ENCODE assay signal across 14 cellular contexts in genomic region chr17:76953926-76954325, GRCh38.
DNase-seq lines count a peak whose midpoint lies in the region; ATAC-seq and TF ChIP-seq lines count a peak whose summit lies in the region.
"Had no signal": no experiment of that assay in that cellular context is flagged by ENCODE, and none has a peak within 500 bp of the region (broad histone marks: within the 10 kb centered on the region; RNA-seq: fewer than 3 reads in every experiment).

No MANE protein-coding gene starts in this region.

- no peaks in the 10 kb centered on the region for H3K4me1 ChIP-seq in foreskin keratinocyte
- H3K4me1 ChIP-seq in testis = peaks cover 7% of the 10 kb centered on the region

- TF ChIP-seq POLR2A in testis (IDR thresholded peaks at IDR 0.05) = no peak

- H3K9me3 ChIP-seq in testis = no peaks in the 10 kb centered on the region

- H3K27ac ChIP-seq in foreskin keratinocyte (no peak overlapping the region), testis (no peak overlapping the region)
- H3K27ac ChIP-seq: PC-9 had no signal

- TF ChIP-seq CTCF in foreskin keratinocyte (conservative IDR thresholded peaks at IDR 0.05) (no peak), testis (IDR thresholded peaks at IDR 0.05) (no peak)

- DNase-seq in D341Med (ENCODE audit: low spot score) (peak; percentile 24), M059J (ENCODE audit: low read depth) (peak; percentile 57), RPMI7951 (ENCODE audit: low read depth) (peak; percentile 85), medulla oblongata (ENCODE audit: extremely low spot score) (peak; percentile 57), foreskin keratinocyte (no peak), testis (no peak), NCI-H146 (lab: John Stamatoyannopoulos, UW) (no peak)
- DNase-seq: ACHN; CD4-positive, alpha-beta memory T cell; MV-4-11; NCI-H526; PC-9 had no signal

- H3K4me3 ChIP-seq in testis = no peak overlapping the region
- H3K4me3 ChIP-seq: PC-9 had no signal

- no peaks in the 10 kb centered on the region for H3K36me3 ChIP-seq in testis (ENCODE audit: low read depth, missing control alignments)

- no peak for ATAC-seq in foreskin keratinocyte
- ATAC-seq: Right ventricle myocardium inferior, SK-N-SH treated with all-trans-retinoic acid at 6 μM for 48 hours had no signal

- 36 to 79% methylated on average over 2 of the region's 2 CpGs for WGBS in testis, 2 donors

- H3K27me3 ChIP-seq in foreskin keratinocyte (peaks cover 35% of the 10 kb centered on the region), testis (no peaks in the 10 kb centered on the region)

- intact Hi-C loops in testis (cut with DNase I; ENCODE audit: low total_unique reads) = no loop called here

Comparison
In these comparisons a context has a peak if more than half of its experiments do, and no peak if none do; other contexts are left out.
1. DNase-seq: peak in D341Med (single experiment), M059J (single experiment), RPMI7951 (single experiment) and medulla oblongata (single experiment); none in foreskin keratinocyte (0 of 2), testis (single experiment) and NCI-H146 (single experiment).